In genomic region chr19:45692187-45693111, GRCh38 we compare ENCODE assay signal across 1 cellular context.
A peak's percentile ranks its signal among the peaks of the same experiment; 100 is the strongest.
TF ChIP-seq lines count a peak whose summit lies in the region.

Gene QPCTL (plus strand): TSS chr19:45692666. CDS start chr19:45692704, 38 bp downstream.

TF ChIP-seq in H1, 55 proteins besides CTCF, POLR2A, EP300 and RAD21 (continued from another document):
- TF ChIP-seq SIN3A (conservative IDR thresholded peaks at IDR 0.05 in 1 of 2, IDR thresholded peaks at IDR 0.05 in 1 of 2; ENCODE audit: low read depth in 1 of 2, low read length in 2 of 2) (peak; percentile 0 to 14; a peak in 1 of 4 replicates), GABPA (IDR thresholded peaks at IDR 0.05; ENCODE audit: borderline replicate concordance, insufficient read depth, low read length) (no peak), CEBPB (IDR thresholded peaks at IDR 0.05; ENCODE audit: low read depth, low read length) (0 out of 2 replicates have a peak, but pooled peaks have one; percentile 0), ATF2 (IDR thresholded peaks at IDR 0.05; ENCODE audit: low read length) (0 out of 2 replicates have a peak, but pooled peaks have one; percentile 6), KDM4A (IDR thresholded peaks at IDR 0.05; ENCODE audit: low read depth, low read length, severe bottlenecking) (peak; percentile 68), TBP (IDR thresholded peaks at IDR 0.05; ENCODE audit: low read depth, low read length) (peak; percentile 80), YY1 (IDR thresholded peaks at IDR 0.05; ENCODE audit: low read depth, low read length) (peak; percentile 28; the same call in 1 of the 2 replicates), SP1 (IDR thresholded peaks at IDR 0.05; ENCODE audit: low read depth, low read length) (peak; percentile 88; the same call in 1 of the 2 replicates), POLR2AphosphoS5 (IDR thresholded peaks at IDR 0.05; ENCODE audit: low read depth, low read length) (0 out of 2 replicates have a peak, but pooled peaks have one; percentile 42), GTF2F1 (IDR thresholded peaks at IDR 0.05; ENCODE audit: borderline replicate concordance, low read depth, low read length) (0 out of 2 replicates have a peak, but pooled peaks have one; percentile 6)
